8 cellular contexts compared by ENCODE assay signal in genomic region chr4:44448548-44449443, GRCh38. TPM values are rescaled to one million over a fixed set of nuclear protein-coding genes. Genes with fewer than 3 reads are reported as not detected.
DNase-seq lines count a peak whose midpoint lies in the region; ATAC-seq and TF ChIP-seq lines count a peak whose summit lies in the region.

TSS of gene KCTD8 (minus strand) at chr4:44448809.

- H3K27ac Mint-ChIP-seq in activated T-helper 2 cell treated with anti-CD3 and anti-CD28 coated beads, Interferon-gamma antibody, Interleukin-2, Interleukin-4, amounts not matched to agents 10 μg/mL and 5 μg/mL and 100 μg/mL, durations not matched to agents 14 hours and 24 hours and 36 hours: no peak within 1 kb of the TSS
- no peak within 1 kb of the TSS for H3K27ac Mint-ChIP-seq in nephron

- intact Hi-C loops in activated T-helper 2 cell treated with anti-CD3 and anti-CD28 coated beads, Interferon-gamma antibody, Interleukin-2, Interleukin-4, amounts not matched to agents 10 μg/mL and 5 μg/mL and 100 μg/mL, durations not matched to agents 14 hours and 24 hours and 36 hours (cut with micrococcal nuclease): loop anchor here (1.0 kb wide), 1 partner anchor 181 kb away; no protein-coding TSS in a partner anchor

- peak within 1 kb of the TSS; percentile 74 for H3K4me3 ChIP-seq in NT2/D1 (ENCODE audit: insufficient read length, low read depth)

- TF ChIP-seq CTCF in GM20000 (IDR thresholded peaks at IDR 0.05; ENCODE audit: extremely low read depth, missing control alignments) (peak; percentile 91), foreskin keratinocyte (conservative IDR thresholded peaks at IDR 0.05) (peak; percentile 89), nephron (IDR thresholded peaks at IDR 0.05; ENCODE audit: unreplicated experiment in 3 of 3) (peak; percentile 76 to 85 (median 79))

- ATAC-seq in foreskin keratinocyte: peak; percentile 93

- H3K4me1 ChIP-seq in NT2/D1 (ENCODE audit: insufficient read depth, insufficient read length) (no peaks in the 10 kb centered on the region), foreskin keratinocyte (no peaks in the 10 kb centered on the region)

- H3K27ac ChIP-seq in foreskin keratinocyte (no peak within 1 kb of the TSS), substantia nigra (ENCODE audit: low read depth, low read length, poor library complexity, severe bottlenecking) (peak within 1 kb of the TSS; percentile 89)

- H3K9me3 Mint-ChIP-seq in activated T-helper 2 cell treated with anti-CD3 and anti-CD28 coated beads, Interferon-gamma antibody, Interleukin-2, Interleukin-4, amounts not matched to agents 10 μg/mL and 5 μg/mL and 100 μg/mL, durations not matched to agents 14 hours and 24 hours and 36 hours: no peaks in the 10 kb centered on the region
- H3K9me3 Mint-ChIP-seq in nephron: no peaks in the 10 kb centered on the region

- peak within 1 kb of the TSS; percentile 47 for H3K4me3 Mint-ChIP-seq in activated T-helper 2 cell treated with anti-CD3 and anti-CD28 coated beads, Interferon-gamma antibody, Interleukin-2, Interleukin-4, amounts not matched to agents 10 μg/mL and 5 μg/mL and 100 μg/mL, durations not matched to agents 14 hours and 24 hours and 36 hours (ENCODE audit: low read depth)
- peak within 1 kb of the TSS; percentile 79 to 88 (median 87) for H3K4me3 Mint-ChIP-seq in nephron

- H3K9me3 ChIP-seq in NT2/D1 (ENCODE audit: insufficient read depth, low read length): no peaks in the 10 kb centered on the region

- peaks cover 20% of the 10 kb centered on the region for H3K27me3 ChIP-seq in NT2/D1 (ENCODE audit: insufficient read depth, insufficient read length)
- H3K27me3 ChIP-seq in foreskin keratinocyte: peaks cover 90% of the 10 kb centered on the region

- H3K36me3 ChIP-seq in NT2/D1 (ENCODE audit: insufficient read depth, insufficient read length, low read length): no peaks in the 10 kb centered on the region

- no peaks in the 10 kb centered on the region for H3K36me3 Mint-ChIP-seq in activated T-helper 2 cell treated with anti-CD3 and anti-CD28 coated beads, Interferon-gamma antibody, Interleukin-2, Interleukin-4, amounts not matched to agents 10 μg/mL and 5 μg/mL and 100 μg/mL, durations not matched to agents 14 hours and 24 hours and 36 hours (ENCODE audit: low read depth)
- H3K36me3 Mint-ChIP-seq in nephron (ENCODE audit: low read depth): no peaks in the 10 kb centered on the region

- DNase-seq in COR-L47 (lab: John Stamatoyannopoulos, UW) (peak; percentile 85), GM20000 (ENCODE audit: low spot score) (peak; percentile 88), HK-2 (ENCODE audit: unreplicated experiment) (peak; percentile 88), NT2/D1 (ENCODE audit: low read depth, low spot score) (peak; percentile 88), foreskin keratinocyte (peak; percentile 73 to 84), substantia nigra (lab: John Stamatoyannopoulos, UW) (peak; percentile 69 to 99 (median 93))
- peak; percentile 71 for DNase-seq in activated T-helper 2 cell treated with anti-CD3 and anti-CD28 coated beads, Interferon-gamma antibody, Interleukin-2, Interleukin-4, amounts not matched to agents 10 μg/mL and 5 μg/mL and 100 μg/mL, durations not matched to agents 14 hours and 24 hours and 36 hours (ENCODE audit: low spot score)

- H3K27me3 Mint-ChIP-seq in activated T-helper 2 cell treated with anti-CD3 and anti-CD28 coated beads, Interferon-gamma antibody, Interleukin-2, Interleukin-4, amounts not matched to agents 10 μg/mL and 5 μg/mL and 100 μg/mL, durations not matched to agents 14 hours and 24 hours and 36 hours (ENCODE audit: low read depth): peaks cover 39% of the 10 kb centered on the region
- H3K27me3 Mint-ChIP-seq in nephron (ENCODE audit: low read depth): peaks cover 86% of the 10 kb centered on the region

- peaks cover 7% of the 10 kb centered on the region for H3K4me1 Mint-ChIP-seq in activated T-helper 2 cell treated with anti-CD3 and anti-CD28 coated beads, Interferon-gamma antibody, Interleukin-2, Interleukin-4, amounts not matched to agents 10 μg/mL and 5 μg/mL and 100 μg/mL, durations not matched to agents 14 hours and 24 hours and 36 hours (ENCODE audit: low read depth)
- peaks cover 11% of the 10 kb centered on the region for H3K4me1 Mint-ChIP-seq in nephron

- peak within 1 kb of the TSS; percentile 80 for H3K9ac ChIP-seq in NT2/D1 (ENCODE audit: insufficient read length, low read depth)

RNA-seq across cellular contexts. Expression of gene KCTD8, which starts in this region (rescaled TPM):
- not detected in 2 replicates for total RNA-seq in activated T-helper 2 cell treated with anti-CD3 and anti-CD28 coated beads, Interferon-gamma antibody, Interleukin-2, Interleukin-4, amounts not matched to agents 10 μg/mL and 5 μg/mL and 100 μg/mL, durations not matched to agents 14 hours and 24 hours and 36 hours
- total RNA-seq in foreskin keratinocyte: 0.18 TPM in 1 of 2 replicates, not detected in the other
- 0.03 TPM in 1 of 2 replicates, not detected in the other for polyA plus RNA-seq in foreskin keratinocyte

Comparison
In these comparisons a context has a peak if more than half of its experiments do, and no peak if none do; other contexts are left out.
1. Peak in DNase-seq in activated T-helper 2 cell treated with anti-CD3 and anti-CD28 coated beads, Interferon-gamma antibody, Interleukin-2, Interleukin-4, amounts not matched to agents 10 μg/mL and 5 μg/mL and 100 μg/mL, durations not matched to agents 14 hours and 24 hours and 36 hours; RNA of the gene not detected or under 1 TPM.
2. Peak in DNase-seq and ATAC-seq in foreskin keratinocyte; RNA of the gene not detected or under 1 TPM.